8 cellular contexts compared by ENCODE assay signal in genomic region chr10:68406815-68407585, GRCh38. TPM values are rescaled to one million over a fixed set of nuclear protein-coding genes. Genes with fewer than 3 reads are reported as not detected.
DNase-seq lines count a peak whose midpoint lies in the region; ATAC-seq and TF ChIP-seq lines count a peak whose summit lies in the region.

A gene with protein sequence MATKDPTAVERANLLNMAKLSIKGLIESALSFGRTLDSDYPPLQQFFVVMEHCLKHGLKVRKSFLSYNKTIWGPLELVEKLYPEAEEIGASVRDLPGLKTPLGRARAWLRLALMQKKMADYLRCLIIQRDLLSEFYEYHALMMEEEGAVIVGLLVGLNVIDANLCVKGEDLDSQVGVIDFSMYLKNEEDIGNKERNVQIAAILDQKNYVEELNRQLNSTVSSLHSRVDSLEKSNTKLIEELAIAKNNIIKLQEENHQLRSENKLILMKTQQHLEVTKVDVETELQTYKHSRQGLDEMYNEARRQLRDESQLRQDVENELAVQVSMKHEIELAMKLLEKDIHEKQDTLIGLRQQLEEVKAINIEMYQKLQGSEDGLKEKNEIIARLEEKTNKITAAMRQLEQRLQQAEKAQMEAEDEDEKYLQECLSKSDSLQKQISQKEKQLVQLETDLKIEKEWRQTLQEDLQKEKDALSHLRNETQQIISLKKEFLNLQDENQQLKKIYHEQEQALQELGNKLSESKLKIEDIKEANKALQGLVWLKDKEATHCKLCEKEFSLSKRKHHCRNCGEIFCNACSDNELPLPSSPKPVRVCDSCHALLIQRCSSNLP (minus strand): TSS chr10:68407277. CDS start chr10:68407189, 88 bp downstream.

- peak; percentile 81 for DNase-seq in DND-41
- peak; percentile 53 for DNase-seq in HuH-7.5 (ENCODE audit: low spot score)
- DNase-seq in RPMI8226, result peak; percentile 78
- DNase-seq in activated effector memory CD4-positive, alpha-beta T cell treated with anti-CD3 and anti-CD28 coated beads, Interleukin-2, amount 50 U/mL, for 16 hours, result peak; percentile 92
- DNase-seq in fibroblast of villous mesenchyme (ENCODE audit: low read depth), result peak; percentile 77
- peak; percentile 93 for DNase-seq in neural progenitor cell (ENCODE audit: low spot score)
- peak; percentile 49 for DNase-seq in stromal cell of bone marrow (ENCODE audit: low read depth)

- H3K27ac ChIP-seq in DND-41 (ENCODE audit: low read length), result peak within 1 kb of the TSS; percentile 92
- H3K27ac ChIP-seq in neural progenitor cell, result peak within 1 kb of the TSS; percentile 93

- H4K20me1 ChIP-seq in DND-41 (ENCODE audit: insufficient read depth, low read length) (no peaks in the 10 kb centered on the region; the same call in 1 of the 2 replicates), neural progenitor cell (ENCODE audit: low read depth) (peaks cover 15% of the 10 kb centered on the region)

- H3K4me1 Mint-ChIP-seq in neural progenitor cell, result peaks cover 19% of the 10 kb centered on the region

- H3K27me3 Mint-ChIP-seq in neural progenitor cell (ENCODE audit: insufficient read depth, low read depth), result no peaks in the 10 kb centered on the region

- H3K4me2 ChIP-seq in DND-41 (ENCODE audit: insufficient read depth, low read length), result peak within 1 kb of the TSS; percentile 85
- peak within 1 kb of the TSS; percentile 90 for H3K4me2 ChIP-seq in neural progenitor cell

- peak within 1 kb of the TSS; percentile 98 for H2AFZ ChIP-seq in DND-41 (ENCODE audit: low read depth, low read length)
- peak within 1 kb of the TSS; percentile 95 for H2AFZ ChIP-seq in neural progenitor cell (replicated peaks)

- H3K36me3 ChIP-seq in DND-41 (ENCODE audit: insufficient read depth, low read length) (peaks cover 5% of the 10 kb centered on the region; the same call in 1 of the 2 replicates), neural progenitor cell (no peaks in the 10 kb centered on the region)

- H3K9me3 ChIP-seq in DND-41 (ENCODE audit: insufficient read depth, low read length, severe bottlenecking), result no peaks in the 10 kb centered on the region
- H3K9me3 ChIP-seq in neural progenitor cell (ENCODE audit: low read depth), result no peaks in the 10 kb centered on the region

- peak within 1 kb of the TSS; percentile 92 for H3K27ac Mint-ChIP-seq in neural progenitor cell

- ATAC-seq in DND-41 (ENCODE audit: insufficient read depth, low read depth) (peak; percentile 88), GM21528 (IDR thresholded peaks at IDR 0.05; ENCODE audit: low FRiP score, unreplicated experiment) (peak; percentile 95)

- H3F3A ChIP-seq in neural progenitor cell (ENCODE audit: low read depth), result peaks cover 39% of the 10 kb centered on the region

- H3K4me3 ChIP-seq in DND-41 (ENCODE audit: low read depth in 1 of 2, low read length in 2 of 2) (peak within 1 kb of the TSS; percentile 97), fibroblast of villous mesenchyme (ENCODE audit: low read depth, low read length) (peak within 1 kb of the TSS; percentile 98), neural progenitor cell (peak within 1 kb of the TSS; percentile 91)

- peak within 1 kb of the TSS; percentile 99 for H3K9ac ChIP-seq in DND-41 (ENCODE audit: low read depth, low read length)
- H3K9ac ChIP-seq in neural progenitor cell, result peak within 1 kb of the TSS; percentile 77

- H3K9me3 Mint-ChIP-seq in neural progenitor cell, result no peaks in the 10 kb centered on the region

- peaks cover 3% of the 10 kb centered on the region for H3K36me3 Mint-ChIP-seq in neural progenitor cell

- H3K27me3 ChIP-seq in DND-41 (ENCODE audit: insufficient read depth, low read length, poor library complexity) (no peaks in the 10 kb centered on the region), neural progenitor cell (no peaks in the 10 kb centered on the region)

- H3K4me1 ChIP-seq in DND-41 (ENCODE audit: insufficient read depth, low read length), result peaks cover 24% of the 10 kb centered on the region
- H3K4me1 ChIP-seq in neural progenitor cell, result peaks cover 14% of the 10 kb centered on the region

- peak within 1 kb of the TSS; percentile 93 for H3K4me3 Mint-ChIP-seq in neural progenitor cell

- TF ChIP-seq CTCF in DND-41 (IDR thresholded peaks at IDR 0.05; ENCODE audit: borderline replicate concordance, extremely low read depth, low read length, poor library complexity, severe bottlenecking), result peak; percentile 89
- peak; percentile 39 for TF ChIP-seq CTCF in fibroblast of villous mesenchyme (IDR thresholded peaks at IDR 0.05; ENCODE audit: insufficient read depth, low read depth, low read length)
- peak; percentile 65 for TF ChIP-seq CTCF in neural progenitor cell (IDR thresholded peaks at IDR 0.05)

- H3K79me2 ChIP-seq in DND-41 (ENCODE audit: insufficient read depth, low read length), result peaks cover 48% of the 10 kb centered on the region
- peaks cover 48% of the 10 kb centered on the region for H3K79me2 ChIP-seq in neural progenitor cell (ENCODE audit: low read depth)

RNA-seq across cellular contexts. Expression of the gene that starts here (rescaled TPM):
- total RNA-seq in fibroblast of villous mesenchyme (31.9 and 32.8 TPM in 2 replicates), neural progenitor cell (ENCODE audit: low replicate concordance) (28.4 and 45.2 TPM in 2 replicates)

Comparison
In these comparisons a context has a peak if more than half of its experiments do, and no peak if none do; other contexts are left out.
1. Peak in every context shown above with its lines: DNase-seq, ATAC-seq, H3K4me3 ChIP-seq and H3K27ac ChIP-seq.
2. CTCF ChIP-seq: peak in every context shown above with its lines; median percentile 89 in DND-41; 65 in neural progenitor cell; 39 in fibroblast of villous mesenchyme.